In the genomic region with DNA sequence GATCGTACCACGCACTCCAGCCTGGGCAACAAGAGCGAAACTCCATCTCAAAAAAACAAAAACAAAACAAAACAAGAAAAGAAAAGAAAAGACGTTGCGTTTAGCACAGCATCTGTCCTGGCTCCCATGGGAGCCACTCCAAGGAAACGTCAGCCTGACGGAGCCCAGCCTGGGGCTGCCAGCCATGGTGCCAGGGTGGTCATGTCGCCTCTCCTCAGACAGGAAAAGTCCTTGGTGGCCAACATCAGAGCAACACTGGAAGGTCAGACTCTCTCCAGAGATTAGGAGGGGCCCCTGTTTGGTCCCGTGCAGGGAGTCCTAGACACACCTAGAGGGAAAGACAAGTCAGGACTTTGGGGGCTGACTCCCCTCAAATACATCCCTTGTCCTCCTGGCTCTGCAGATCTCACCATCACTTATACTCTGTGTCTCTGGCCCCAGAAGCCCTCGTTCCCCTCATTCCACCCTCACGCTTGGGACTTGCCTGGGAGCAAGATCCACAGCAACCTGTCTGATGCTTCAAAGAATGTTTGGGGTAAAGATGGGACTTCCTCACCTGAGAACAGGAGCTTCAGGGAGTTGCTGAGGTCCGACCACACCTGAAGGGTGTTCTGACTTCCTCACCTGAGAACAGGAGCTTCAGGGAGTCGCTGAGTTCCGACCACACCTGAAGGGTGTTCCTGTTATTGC, we compare ENCODE assay signal across 17 cellular contexts. TPM values are rescaled to one million over a fixed set of nuclear protein-coding genes. Genes with fewer than 3 reads are reported as not detected.
DNase-seq lines count a peak whose midpoint lies in the region; ATAC-seq and TF ChIP-seq lines count a peak whose summit lies in the region.
"Had no signal": no experiment of that assay in that cellular context is flagged by ENCODE, and none has a peak within 500 bp of the region (broad histone marks: within the 10 kb centered on the region; RNA-seq: fewer than 3 reads in every experiment).

No MANE protein-coding gene starts in this region.

- H2BK120ac ChIP-seq in neuronal stem cell (ENCODE audit: low read depth, low read length): no peak overlapping the region

- TF ChIP-seq CTCF in coronary artery (IDR thresholded peaks at IDR 0.05): no peak

- H3K4me1 ChIP-seq in neuronal stem cell (ENCODE audit: control insufficient read depth in 2 of 2, insufficient read depth in 1 of 2, low read depth in 1 of 2, low read length in 2 of 2): no peaks in the 10 kb centered on the region

- CTCF ChIA-PET in activated naive CD4-positive, alpha-beta T cell treated with anti-CD3 and anti-CD28 coated beads, Interleukin-2, amount 10 ng/mL, durations not matched to agents 7 days and 5 days (lab: Charles Lee): interaction anchor here (2.1 kb wide), 1 partner anchor 61 kb away, joined by 4 read pairs; no protein-coding TSS in a partner anchor

- H3K79me1 ChIP-seq in neuronal stem cell (ENCODE audit: low read depth, low read length): no peaks in the 10 kb centered on the region

- H3K18ac ChIP-seq in neuronal stem cell (ENCODE audit: low read length): no peak overlapping the region

- no peaks in the 10 kb centered on the region for H3K9me3 ChIP-seq in neuronal stem cell (replicated peaks in 1 of 2; ENCODE audit: control insufficient read depth in 2 of 2, insufficient read depth in 1 of 2, low read depth in 1 of 2, low read length in 2 of 2)

- H3K4ac ChIP-seq in neuronal stem cell (ENCODE audit: low read length): no peak overlapping the region

- no peaks in the 10 kb centered on the region for H3K36me3 Mint-ChIP-seq in activated naive CD4-positive, alpha-beta T cell treated with anti-CD3 and anti-CD28 coated beads, Interleukin-2, amount 50 U/mL, for 24 hours
- peaks cover 3% of the 10 kb centered on the region for H3K36me3 Mint-ChIP-seq in activated naive CD4-positive, alpha-beta T cell treated with anti-CD3 and anti-CD28 coated beads, Interleukin-2, amount 10 ng/mL, durations not matched to agents 7 days and 5 days
- H3K36me3 Mint-ChIP-seq: CD4-positive, alpha-beta memory T cell had no signal

- H3K36me3 ChIP-seq in neuronal stem cell (replicated peaks in 1 of 2; ENCODE audit: control insufficient read depth in 2 of 2, insufficient read depth in 2 of 2, low read length in 2 of 2): no peaks in the 10 kb centered on the region

- no peak overlapping the region for H4K8ac ChIP-seq in neuronal stem cell (ENCODE audit: low read depth, low read length)

- ATAC-seq in Right ventricle myocardium superior (ENCODE audit: poor library complexity): no peak
- no peak for ATAC-seq in HG03159 (IDR thresholded peaks at IDR 0.05; ENCODE audit: unreplicated experiment)
- ATAC-seq: GM12878 had no signal

- DNase-seq in activated naive CD4-positive, alpha-beta T cell treated with anti-CD3 and anti-CD28 coated beads, Interleukin-2, amount 10 ng/mL, durations not matched to agents 7 days and 5 days: no peak
- DNase-seq in coronary artery (ENCODE audit: low spot score) (peak; percentile 33), neuronal stem cell (ENCODE audit: low spot score) (no peak), Right ventricle myocardium superior (no peak), NCI-H2227 (lab: John Stamatoyannopoulos, UW; ENCODE audit: unreplicated experiment) (no peak), globus pallidus (ENCODE audit: low spot score) (no peak)
- DNase-seq: 8988T; AML-193; CD4-positive, alpha-beta memory T cell; DMS79; HCEC 1CT had no signal

- no peak overlapping the region for H2AFZ ChIP-seq in neuronal stem cell (ENCODE audit: low read length)

- peak overlapping the region; percentile 46 for H3K27ac Mint-ChIP-seq in activated naive CD4-positive, alpha-beta T cell treated with anti-CD3 and anti-CD28 coated beads, Interleukin-2, amount 50 U/mL, for 24 hours
- H3K27ac Mint-ChIP-seq in activated naive CD4-positive, alpha-beta T cell treated with anti-CD3 and anti-CD28 coated beads, Interleukin-2, amount 10 ng/mL, durations not matched to agents 7 days and 5 days: no peak overlapping the region

- no peak overlapping the region for H2BK15ac ChIP-seq in neuronal stem cell (ENCODE audit: low read length)

- WGBS in neuronal stem cell (ENCODE audit: extremely low coverage in 2 of 2, insufficient read length in 2 of 2, insufficient replicate concordance in 1 of 2), 2 donors: no CpG with 5 or more reads among the region's 14 CpGs

- H3K4me3 Mint-ChIP-seq in activated naive CD4-positive, alpha-beta T cell treated with anti-CD3 and anti-CD28 coated beads, Interleukin-2, amount 50 U/mL, for 24 hours: no peak overlapping the region
- H3K4me3 Mint-ChIP-seq in activated naive CD4-positive, alpha-beta T cell treated with anti-CD3 and anti-CD28 coated beads, Interleukin-2, amount 10 ng/mL, durations not matched to agents 7 days and 5 days: no peak overlapping the region
- H3K4me3 Mint-ChIP-seq: CD4-positive, alpha-beta memory T cell had no signal

- peak overlapping the region; percentile 47 for H3K14ac ChIP-seq in neuronal stem cell (ENCODE audit: low read length)

- H3K23ac ChIP-seq in neuronal stem cell (ENCODE audit: low read depth, low read length, poor library complexity): no peak overlapping the region

- H2AK5ac ChIP-seq in neuronal stem cell (ENCODE audit: low read depth, low read length): peak overlapping the region; percentile 28

- H3K4me2 ChIP-seq in neuronal stem cell (ENCODE audit: insufficient read depth, low read length, poor library complexity, severe bottlenecking): no peak overlapping the region

- H3K9me3 Mint-ChIP-seq in activated naive CD4-positive, alpha-beta T cell treated with anti-CD3 and anti-CD28 coated beads, Interleukin-2, amount 50 U/mL, for 24 hours: no peaks in the 10 kb centered on the region
- H3K9me3 Mint-ChIP-seq in activated naive CD4-positive, alpha-beta T cell treated with anti-CD3 and anti-CD28 coated beads, Interleukin-2, amount 10 ng/mL, durations not matched to agents 7 days and 5 days: peaks cover 2% of the 10 kb centered on the region

- H3K4me1 Mint-ChIP-seq in activated naive CD4-positive, alpha-beta T cell treated with anti-CD3 and anti-CD28 coated beads, Interleukin-2, amount 50 U/mL, for 24 hours: peaks cover 30% of the 10 kb centered on the region
- peaks cover 18% of the 10 kb centered on the region for H3K4me1 Mint-ChIP-seq in activated naive CD4-positive, alpha-beta T cell treated with anti-CD3 and anti-CD28 coated beads, Interleukin-2, amount 10 ng/mL, durations not matched to agents 7 days and 5 days

- no peak overlapping the region for H4K91ac ChIP-seq in neuronal stem cell (ENCODE audit: low read depth, low read length, poor library complexity)

- intact Hi-C loops in Right ventricle myocardium superior (cut with DNase I): no loop called here

- no peak overlapping the region for H3K9ac ChIP-seq in neuronal stem cell (ENCODE audit: low read depth, low read length, poor library complexity)

- no peak overlapping the region for H2BK5ac ChIP-seq in neuronal stem cell (ENCODE audit: low read length)

- H2BK12ac ChIP-seq in neuronal stem cell (ENCODE audit: low read length): no peak overlapping the region

- H3K4me3 ChIP-seq in coronary artery (no peak overlapping the region), neuronal stem cell (ENCODE audit: low read length in 2 of 2) (no peak overlapping the region)
- H3K4me3 ChIP-seq: GM12878 had no signal

- H3K27ac ChIP-seq in coronary artery (no peak overlapping the region), neuronal stem cell (replicated peaks; ENCODE audit: low read length) (no peak overlapping the region)
- H3K27ac ChIP-seq: C4-2B had no signal

- peaks cover 3% of the 10 kb centered on the region for H3K27me3 Mint-ChIP-seq in activated naive CD4-positive, alpha-beta T cell treated with anti-CD3 and anti-CD28 coated beads, Interleukin-2, amount 50 U/mL, for 24 hours
- H3K27me3 Mint-ChIP-seq in activated naive CD4-positive, alpha-beta T cell treated with anti-CD3 and anti-CD28 coated beads, Interleukin-2, amount 10 ng/mL, durations not matched to agents 7 days and 5 days: peaks cover 45% of the 10 kb centered on the region

- H3K27me3 ChIP-seq in neuronal stem cell (ENCODE audit: control insufficient read depth in 3 of 3, insufficient read depth in 3 of 3, low read depth in 1 of 3, low read length in 3 of 3): peaks cover 0 to 5% (median 0%) of the 10 kb centered on the region in 3 experiments

RNA-seq across cellular contexts. Expression of a gene that starts 9.3 kb away (rescaled TPM):
- polyA plus RNA-seq in neuronal stem cell (2013, experiment 1 of 2): not detected
- not detected for polyA plus RNA-seq in neuronal stem cell (2013, experiment 2 of 2)
- total RNA-seq in Right ventricle myocardium superior: not detected
- total RNA-seq: CD4-positive, alpha-beta memory T cell; G401; H4 had no signal

RNA-seq across cellular contexts. Expression of a gene that starts 16.7 kb away (rescaled TPM):
- polyA plus RNA-seq in neuronal stem cell (2013, experiment 1 of 2): not detected
- not detected for polyA plus RNA-seq in neuronal stem cell (2013, experiment 2 of 2)
- 1.3 TPM for total RNA-seq in Right ventricle myocardium superior
- total RNA-seq: G401, H4 had no signal
- polyA plus RNA-seq: CD4-positive, alpha-beta memory T cell had no signal

RNA-seq across cellular contexts. Expression of a gene that starts 35.1 kb away (rescaled TPM):
- polyA plus RNA-seq in neuronal stem cell (2013, experiment 1 of 2): not detected
- not detected for polyA plus RNA-seq in neuronal stem cell (2013, experiment 2 of 2)
- total RNA-seq in Right ventricle myocardium superior: 6.3 TPM
- total RNA-seq: G401 had no signal

RNA-seq across cellular contexts. Expression of a gene that starts 48.7 kb away (rescaled TPM):
- polyA plus RNA-seq in neuronal stem cell (2013, experiment 1 of 2): not detected
- polyA plus RNA-seq in neuronal stem cell (2013, experiment 2 of 2): not detected
- total RNA-seq in Right ventricle myocardium superior: 1.8 TPM
- total RNA-seq: G401, H4 had no signal
- polyA plus RNA-seq: CD4-positive, alpha-beta memory T cell had no signal
